In genomic region chr5:151885138-151885908, GRCh38 we compare ENCODE assay signal across 29 cellular contexts. TPM values are rescaled to one million over a fixed set of nuclear protein-coding genes. Genes with fewer than 3 reads are reported as not detected.
"Had no signal": no experiment of that assay in that cellular context is flagged by ENCODE, and none has a peak within 500 bp of the region (broad histone marks: within the 10 kb centered on the region; RNA-seq: fewer than 3 reads in every experiment).

No MANE protein-coding gene starts in this region.

- H3K9me3 Mint-ChIP-seq: activated CD4-positive, alpha-beta T cell treated with anti-CD3 and anti-CD28 coated beads, Interleukin-2, amount 10 ng/mL, durations not matched to agents 7 days and 5 days; activated CD8-positive, alpha-beta T cell treated with anti-CD3 and anti-CD28 coated beads for 36 hours; activated naive CD8-positive, alpha-beta T cell treated with anti-CD3 and anti-CD28 coated beads, Interleukin-2, amount 50 U/mL, for 24 hours; activated T-helper 1 cell treated with anti-CD3 and anti-CD28 coated beads, Interleukin-12 subunit alpha, Interleukin-12 subunit beta, Interleukin-2, Interleukin-4 antibody, amounts not matched to agents 30 ng/mL and 10 ng/mL and 1 ng/mL, durations not matched to agents 14 hours and 24 hours and 36 hours; immature natural killer cell; neural crest cell; stimulated activated memory B cell treated with anti-CD40 and anti-IgM and Interleukin-4, amounts not matched to agents 10 μg/mL and 1 μg/mL and 100 μg/mL, for 72 hours had no signal

- H3K27ac Mint-ChIP-seq: activated CD4-positive, alpha-beta T cell treated with anti-CD3 and anti-CD28 coated beads, Interleukin-2, amount 10 ng/mL, durations not matched to agents 7 days and 5 days; activated CD8-positive, alpha-beta memory T cell treated with anti-CD3 and anti-CD28 coated beads, Interleukin-2, amount 10 ng/mL, durations not matched to agents 7 days and 5 days; activated CD8-positive, alpha-beta T cell treated with anti-CD3 and anti-CD28 coated beads for 36 hours; activated naive CD8-positive, alpha-beta T cell treated with anti-CD3 and anti-CD28 coated beads, Interleukin-2, amount 50 U/mL, for 24 hours; activated T-helper 1 cell treated with anti-CD3 and anti-CD28 coated beads, Interleukin-12 subunit alpha, Interleukin-12 subunit beta, Interleukin-2, Interleukin-4 antibody, amounts not matched to agents 30 ng/mL and 10 ng/mL and 1 ng/mL, durations not matched to agents 14 hours and 24 hours and 36 hours; immature natural killer cell; naive thymus-derived CD4-positive, alpha-beta T cell; stimulated activated memory B cell treated with anti-CD40 and anti-IgM and Interleukin-4, amounts not matched to agents 10 μg/mL and 1 μg/mL and 100 μg/mL, for 72 hours had no signal

- H3K36me3 Mint-ChIP-seq: activated CD8-positive, alpha-beta memory T cell treated with anti-CD3 and anti-CD28 coated beads, Interleukin-2, amount 10 ng/mL, durations not matched to agents 7 days and 5 days; immature natural killer cell; naive thymus-derived CD4-positive, alpha-beta T cell; stimulated activated memory B cell treated with anti-CD40 and anti-IgM and Interleukin-4, amounts not matched to agents 10 μg/mL and 1 μg/mL and 100 μg/mL, for 72 hours had no signal

- H3K4me3 ChIP-seq: body of pancreas, left lung, sigmoid colon, smooth muscle cell, stomach, suprapubic skin, tibial nerve had no signal

- H3K36me3 ChIP-seq: left lung, sigmoid colon, stomach, suprapubic skin, tibial nerve had no signal

- H3K4me3 Mint-ChIP-seq: activated CD4-positive, alpha-beta T cell treated with anti-CD3 and anti-CD28 coated beads, Interleukin-2, amount 10 ng/mL, durations not matched to agents 7 days and 5 days; activated CD8-positive, alpha-beta memory T cell treated with anti-CD3 and anti-CD28 coated beads, Interleukin-2, amount 10 ng/mL, durations not matched to agents 7 days and 5 days; activated CD8-positive, alpha-beta T cell treated with anti-CD3 and anti-CD28 coated beads for 36 hours; activated naive CD8-positive, alpha-beta T cell treated with anti-CD3 and anti-CD28 coated beads, Interleukin-2, amount 50 U/mL, for 24 hours; activated T-helper 1 cell treated with anti-CD3 and anti-CD28 coated beads, Interleukin-12 subunit alpha, Interleukin-12 subunit beta, Interleukin-2, Interleukin-4 antibody, amounts not matched to agents 30 ng/mL and 10 ng/mL and 1 ng/mL, durations not matched to agents 14 hours and 24 hours and 36 hours; immature natural killer cell; naive thymus-derived CD4-positive, alpha-beta T cell; neural crest cell; stimulated activated memory B cell treated with anti-CD40 and anti-IgM and Interleukin-4, amounts not matched to agents 10 μg/mL and 1 μg/mL and 100 μg/mL, for 72 hours had no signal

- H3K4me2 ChIP-seq: smooth muscle cell had no signal

- ATAC-seq: activated CD8-positive, alpha-beta memory T cell treated with anti-CD3 and anti-CD28 coated beads, Interleukin-2, amount 10 ng/mL, durations not matched to agents 7 days and 5 days; activated CD8-positive, alpha-beta T cell treated with anti-CD3 and anti-CD28 coated beads for 36 hours; activated naive CD8-positive, alpha-beta T cell treated with anti-CD3 and anti-CD28 coated beads, Interleukin-2, amount 50 U/mL, for 24 hours; body of pancreas; foreskin keratinocyte; left lung; naive thymus-derived CD4-positive, alpha-beta T cell; stimulated activated memory B cell treated with anti-CD40 and anti-IgM and Interleukin-4, amounts not matched to agents 10 μg/mL and 1 μg/mL and 100 μg/mL, for 72 hours had no signal

- DNase-seq: activated CD4-positive, alpha-beta T cell treated with anti-CD3 and anti-CD28 coated beads, Interleukin-2, amount 10 ng/mL, durations not matched to agents 7 days and 5 days; activated CD4-positive, CD25-positive, alpha-beta regulatory T cell treated with anti-CD3 and anti-CD28 coated beads, Interleukin-2, amount 50 U/mL, for 72 hours; activated CD8-positive, alpha-beta memory T cell treated with anti-CD3 and anti-CD28 coated beads, Interleukin-2, amount 10 ng/mL, durations not matched to agents 7 days and 5 days; activated CD8-positive, alpha-beta T cell treated with anti-CD3 and anti-CD28 coated beads for 36 hours; activated gamma-delta T cell; activated naive CD4-positive, alpha-beta T cell treated with anti-CD3 and anti-CD28 coated beads, Interleukin-2, amount 50 U/mL, for 16 hours; activated naive CD8-positive, alpha-beta T cell treated with anti-CD3 and anti-CD28 coated beads, Interleukin-2, amount 50 U/mL, for 24 hours; activated T-cell treated with anti-CD3 and anti-CD28 coated beads for 4 hours; body of pancreas; effector CD4-positive, alpha-beta T cell; foreskin keratinocyte; immature natural killer cell; kidney glomerular epithelial cell; left lung; naive thymus-derived CD4-positive, alpha-beta T cell; occipital lobe; sigmoid colon; stimulated activated CD4-positive, alpha-beta T cell treated with anti-CD3 and anti-CD28 coated beads, Interleukin-15, amount 100 ng/mL, for 24 hours; stomach had no signal

- H3K27me3 Mint-ChIP-seq: activated CD4-positive, alpha-beta T cell treated with anti-CD3 and anti-CD28 coated beads, Interleukin-2, amount 10 ng/mL, durations not matched to agents 7 days and 5 days; activated CD8-positive, alpha-beta memory T cell treated with anti-CD3 and anti-CD28 coated beads, Interleukin-2, amount 10 ng/mL, durations not matched to agents 7 days and 5 days; activated CD8-positive, alpha-beta T cell treated with anti-CD3 and anti-CD28 coated beads for 36 hours; activated naive CD8-positive, alpha-beta T cell treated with anti-CD3 and anti-CD28 coated beads, Interleukin-2, amount 50 U/mL, for 24 hours; stimulated activated memory B cell treated with anti-CD40 and anti-IgM and Interleukin-4, amounts not matched to agents 10 μg/mL and 1 μg/mL and 100 μg/mL, for 72 hours had no signal

- H3K4me1 Mint-ChIP-seq: activated CD4-positive, alpha-beta T cell treated with anti-CD3 and anti-CD28 coated beads, Interleukin-2, amount 10 ng/mL, durations not matched to agents 7 days and 5 days; activated CD8-positive, alpha-beta memory T cell treated with anti-CD3 and anti-CD28 coated beads, Interleukin-2, amount 10 ng/mL, durations not matched to agents 7 days and 5 days; activated naive CD8-positive, alpha-beta T cell treated with anti-CD3 and anti-CD28 coated beads, Interleukin-2, amount 50 U/mL, for 24 hours; immature natural killer cell; neural crest cell; stimulated activated memory B cell treated with anti-CD40 and anti-IgM and Interleukin-4, amounts not matched to agents 10 μg/mL and 1 μg/mL and 100 μg/mL, for 72 hours had no signal

- H3K27me3 ChIP-seq: body of pancreas, foreskin keratinocyte, left lung, sigmoid colon, stomach, suprapubic skin, tibial nerve had no signal

- H3K27ac ChIP-seq: body of pancreas, foreskin keratinocyte, left lung, sigmoid colon, stomach, suprapubic skin, tibial nerve, VCaP had no signal

- H3K9me3 ChIP-seq: body of pancreas, left lung, sigmoid colon, stomach, suprapubic skin, tibial nerve had no signal

- H3K4me1 ChIP-seq: body of pancreas, foreskin keratinocyte, left lung, sigmoid colon, suprapubic skin, tibial nerve had no signal

RNA-seq across cellular contexts. Expression of gene GLRA1, which starts 39.3 kb away (rescaled TPM):
- total RNA-seq: activated CD4-positive, alpha-beta T cell treated with anti-CD3 and anti-CD28 coated beads, Interleukin-2, amount 10 ng/mL, durations not matched to agents 7 days and 5 days; activated CD8-positive, alpha-beta memory T cell treated with anti-CD3 and anti-CD28 coated beads, Interleukin-2, amount 10 ng/mL, durations not matched to agents 7 days and 5 days; activated CD8-positive, alpha-beta T cell treated with anti-CD3 and anti-CD28 coated beads for 36 hours; activated T-helper 1 cell treated with anti-CD3 and anti-CD28 coated beads, Interleukin-12 subunit alpha, Interleukin-12 subunit beta, Interleukin-2, Interleukin-4 antibody, amounts not matched to agents 30 ng/mL and 10 ng/mL and 1 ng/mL, durations not matched to agents 14 hours and 24 hours and 36 hours; body of pancreas; cardiac septum; chondrocyte; foreskin keratinocyte; left lung; lung microvascular endothelial cell; naive thymus-derived CD4-positive, alpha-beta T cell; sigmoid colon; smooth muscle cell; stomach; suprapubic skin; tibial nerve had no signal
